ENCODE assay signal across 28 cellular contexts in genomic region chr9:72037571-72037970, GRCh38. TPM values are rescaled to one million over a fixed set of nuclear protein-coding genes. Genes with fewer than 3 reads are reported as not detected.
"Had no signal": no experiment of that assay in that cellular context is flagged by ENCODE, and none has a peak within 500 bp of the region (broad histone marks: within the 10 kb centered on the region; RNA-seq: fewer than 3 reads in every experiment).

No MANE protein-coding gene starts in this region.

- H3K27ac ChIP-seq: ascending aorta, brain microvascular endothelial cell, parathyroid adenoma, tibial artery had no signal

- ATAC-seq: activated naive CD4-positive, alpha-beta T cell treated with anti-CD3 and anti-CD28 coated beads, Interleukin-2, amount 50 U/mL, for 72 hours; activated T-helper 17 cell treated with anti-CD3 and anti-CD28 coated beads, Interleukin-2, amount 50 U/mL, for 72 hours; effector memory CD8-positive, alpha-beta T cell; stimulated activated effector memory CD8-positive, alpha-beta T cell treated with anti-CD3 and anti-CD28 coated beads, Interleukin-12 subunit alpha, Interleukin-12 subunit beta, amount 100 ng/mL, for 72 hours; stimulated activated naive CD8-positive, alpha-beta T cell treated with anti-CD3 and anti-CD28 coated beads, Interleukin-15, amount 100 ng/mL, for 72 hours; WTC11 had no signal

- H3K27me3 ChIP-seq: ascending aorta, brain microvascular endothelial cell, tibial artery had no signal

- H3K4me1 ChIP-seq: ascending aorta, parathyroid adenoma had no signal

- FAIRE-seq: colon, small intestine had no signal

- H3K4me3 ChIP-seq: ascending aorta, tibial artery had no signal

- H3K9me3 ChIP-seq: ascending aorta, tibial artery had no signal

- H3K36me3 ChIP-seq: ascending aorta, brain microvascular endothelial cell, tibial artery had no signal

- DNase-seq: activated T-cell treated with anti-CD3 and anti-CD28 coated beads, Interleukin-2, amount 50 U/mL, for 24 hours; brain microvascular endothelial cell; effector memory CD8-positive, alpha-beta T cell; foreskin melanocyte; hippocampal formation; kidney glomerular epithelial cell; nephron progenitor cell; nucleus accumbens; small intestine; stimulated activated CD4-positive, alpha-beta T cell treated with anti-CD3 and anti-CD28 coated beads, Interleukin-2, amount 100 ng/mL, for 24 hours; stimulated activated naive CD8-positive, alpha-beta T cell treated with anti-CD3 and anti-CD28 coated beads, Interleukin-15, amount 100 ng/mL, for 72 hours; T1000; tibial artery had no signal

RNA-seq across cellular contexts. Expression of gene C9orf57, which starts 22.8 kb away (rescaled TPM):
- total RNA-seq: activated naive CD4-positive, alpha-beta T cell treated with anti-CD3 and anti-CD28 coated beads, Interleukin-2, amount 50 U/mL, for 72 hours; activated T-helper 17 cell treated with anti-CD3 and anti-CD28 coated beads, Interleukin-2, amount 50 U/mL, for 72 hours; ascending aorta; dermis microvascular lymphatic vessel endothelial cell; fibroblast of lung; lower leg skin; mononuclear cell; pulmonary artery endothelial cell; sciatic nerve; ureter; WTC11 had no signal
- polyA plus RNA-seq: adipose tissue, fibroblast of lung, small intestine had no signal
